9 cellular contexts compared by ENCODE assay signal in genomic region chr3:30643763-30644462, GRCh38. TPM values are rescaled to one million over a fixed set of nuclear protein-coding genes. Genes with fewer than 3 reads are reported as not detected.
DNase-seq lines count a peak whose midpoint lies in the region; ATAC-seq and TF ChIP-seq lines count a peak whose summit lies in the region.
"Had no signal": no experiment of that assay in that cellular context is flagged by ENCODE, and none has a peak within 500 bp of the region (broad histone marks: within the 10 kb centered on the region; RNA-seq: fewer than 3 reads in every experiment).

No MANE protein-coding gene starts in this region.

- H3K9ac ChIP-seq in Loucy (ENCODE audit: low read depth, low read length, poor library complexity, severe bottlenecking), result peak overlapping the region; percentile 79
- H3K9ac ChIP-seq in PC-3 (ENCODE audit: low read length), result no peak overlapping the region
- no peak overlapping the region for H3K9ac ChIP-seq in smooth muscle cell (ENCODE audit: low read depth)

- H3F3A ChIP-seq in Loucy (ENCODE audit: low read depth), result peaks cover 34% of the 10 kb centered on the region
- no peaks in the 10 kb centered on the region for H3F3A ChIP-seq in PC-3 (ENCODE audit: low read length, unreplicated experiment)
- H3F3A ChIP-seq in smooth muscle cell (ENCODE audit: low read depth), result peaks cover 2% of the 10 kb centered on the region

- H3K9me2 ChIP-seq in Loucy (replicated peaks; ENCODE audit: low read depth, low read length) (no peaks in the 10 kb centered on the region), PC-3 (replicated peaks; ENCODE audit: low read length) (no peaks in the 10 kb centered on the region)

- 97% methylated on average over 7 of the region's 7 CpGs for WGBS in smooth muscle cell (ENCODE audit: low lambda C conversion rate)

- H3K4me1 ChIP-seq in Loucy (ENCODE audit: insufficient read depth, low read length, poor library complexity, severe bottlenecking), result peaks cover 96% of the 10 kb centered on the region
- no peaks in the 10 kb centered on the region for H3K4me1 ChIP-seq in PC-3 (ENCODE audit: insufficient read depth, low read length)
- H3K4me1 ChIP-seq in smooth muscle cell (ENCODE audit: low read depth), result peaks cover 1% of the 10 kb centered on the region

- peak; percentile 11 for ATAC-seq in left lobe of liver
- ATAC-seq in PC-3, result no peak
- ATAC-seq: K562 had no signal

- CTCF ChIA-PET in PC-3 (lab: Charles Lee), result no interaction called here

- H3K4me3 Mint-ChIP-seq in stimulated activated naive CD8-positive, alpha-beta T cell treated with anti-CD3 and anti-CD28 coated beads, Interleukin-15, Interleukin-2, amounts not matched to agents 100 ng/mL and 50 ng/mL, for 24 hours, result peak overlapping the region; percentile 72
- no peak overlapping the region for H3K4me3 Mint-ChIP-seq in progenitor cell of endocrine pancreas (ENCODE audit: low read depth)

- H3K4me3 ChIP-seq in Loucy (ENCODE audit: low read length, poor library complexity, severe bottlenecking) (peak overlapping the region; percentile 67), PC-3 (ENCODE audit: low read length) (no peak overlapping the region), smooth muscle cell (no peak overlapping the region)
- H3K4me3 ChIP-seq: K562 had no signal

- no peaks in the 10 kb centered on the region for H3K9me3 ChIP-seq in Loucy (ENCODE audit: insufficient read depth, low read depth, low read length)
- no peaks in the 10 kb centered on the region for H3K9me3 ChIP-seq in PC-3 (ENCODE audit: low read length)
- H3K9me3 ChIP-seq in smooth muscle cell (replicated peaks; ENCODE audit: low read depth), result no peaks in the 10 kb centered on the region

- no TSS peak for BruUV-seq in PC-3 (replicated peaks; lab: Mats Ljungman, UMichigan)

- peaks cover 100% of the 10 kb centered on the region for H3K4me1 Mint-ChIP-seq in stimulated activated naive CD8-positive, alpha-beta T cell treated with anti-CD3 and anti-CD28 coated beads, Interleukin-15, Interleukin-2, amounts not matched to agents 100 ng/mL and 50 ng/mL, for 24 hours (ENCODE audit: low read depth)
- peaks cover 6% of the 10 kb centered on the region for H3K4me1 Mint-ChIP-seq in progenitor cell of endocrine pancreas (ENCODE audit: low read depth)

- peaks cover 37% of the 10 kb centered on the region for H3K36me3 ChIP-seq in Loucy (ENCODE audit: insufficient read depth, low read length)
- peaks cover 42% of the 10 kb centered on the region for H3K36me3 ChIP-seq in PC-3 (ENCODE audit: low read depth, low read length)
- peaks cover 6% of the 10 kb centered on the region for H3K36me3 ChIP-seq in smooth muscle cell (ENCODE audit: low read depth)

- DNase-seq in activated T-helper 1 cell treated with Interleukin-2 at 50 U/mL for 16 hours (ENCODE audit: low read depth) (peak; percentile 42), left lobe of liver (ENCODE audit: low spot score) (no peak), NCI-H1417 treated with DMSO at 0.1 percent for 48 hours (lab: John Stamatoyannopoulos, UW) (no peak), PC-3 (no peak), smooth muscle cell (lab: John Stamatoyannopoulos, UW; ENCODE audit: unreplicated experiment) (no peak), progenitor cell of endocrine pancreas (ENCODE audit: low spot score, unreplicated experiment) (no peak)

- peaks cover 79% of the 10 kb centered on the region for H3K79me2 ChIP-seq in Loucy (ENCODE audit: insufficient read depth, low read length)
- peaks cover 53% of the 10 kb centered on the region for H3K79me2 ChIP-seq in PC-3 (ENCODE audit: low read length)
- peaks cover 51% of the 10 kb centered on the region for H3K79me2 ChIP-seq in smooth muscle cell (ENCODE audit: low read depth)

- no peak for TF ChIP-seq CTCF in Loucy (conservative IDR thresholded peaks at IDR 0.05; ENCODE audit: low read length)
- no peak for TF ChIP-seq CTCF in PC-3 (conservative IDR thresholded peaks at IDR 0.05; ENCODE audit: low read depth, low read length)
- no peak for TF ChIP-seq CTCF in smooth muscle cell (IDR thresholded peaks at IDR 0.05; ENCODE audit: borderline replicate concordance, insufficient read depth, poor library complexity, severe bottlenecking)
- no peak for TF ChIP-seq CTCF in progenitor cell of endocrine pancreas (IDR thresholded peaks at IDR 0.05; ENCODE audit: unreplicated experiment)

- H4K20me1 ChIP-seq in Loucy (ENCODE audit: insufficient read depth, low read length, poor library complexity, severe bottlenecking) (no peaks in the 10 kb centered on the region), PC-3 (ENCODE audit: low read length) (no peaks in the 10 kb centered on the region), smooth muscle cell (ENCODE audit: low read depth) (peaks cover 10% of the 10 kb centered on the region)

- H3K27me3 ChIP-seq in Loucy (ENCODE audit: insufficient read depth, low read length, poor library complexity, severe bottlenecking), result no peaks in the 10 kb centered on the region
- H3K27me3 ChIP-seq in PC-3 (ENCODE audit: low read length), result no peaks in the 10 kb centered on the region
- no peaks in the 10 kb centered on the region for H3K27me3 ChIP-seq in smooth muscle cell (ENCODE audit: low read depth)

- H2AFZ ChIP-seq in Loucy (ENCODE audit: low read length) (no peak overlapping the region), PC-3 (ENCODE audit: low read length) (no peak overlapping the region), smooth muscle cell (ENCODE audit: low read depth) (no peak overlapping the region)

- H3K27ac Mint-ChIP-seq in stimulated activated naive CD8-positive, alpha-beta T cell treated with anti-CD3 and anti-CD28 coated beads, Interleukin-15, Interleukin-2, amounts not matched to agents 100 ng/mL and 50 ng/mL, for 24 hours, result peak overlapping the region; percentile 98
- H3K27ac Mint-ChIP-seq in progenitor cell of endocrine pancreas, result no peak overlapping the region

- peaks cover 63% of the 10 kb centered on the region for H3K36me3 Mint-ChIP-seq in stimulated activated naive CD8-positive, alpha-beta T cell treated with anti-CD3 and anti-CD28 coated beads, Interleukin-15, Interleukin-2, amounts not matched to agents 100 ng/mL and 50 ng/mL, for 24 hours (ENCODE audit: low read depth)
- peaks cover 24% of the 10 kb centered on the region for H3K36me3 Mint-ChIP-seq in progenitor cell of endocrine pancreas (ENCODE audit: insufficient read depth)

- H3K27me3 Mint-ChIP-seq in stimulated activated naive CD8-positive, alpha-beta T cell treated with anti-CD3 and anti-CD28 coated beads, Interleukin-15, Interleukin-2, amounts not matched to agents 100 ng/mL and 50 ng/mL, for 24 hours, result no peaks in the 10 kb centered on the region
- H3K27me3 Mint-ChIP-seq in progenitor cell of endocrine pancreas, result no peaks in the 10 kb centered on the region

- H3K4me2 ChIP-seq in Loucy (ENCODE audit: low read depth, low read length, poor library complexity, severe bottlenecking) (peak overlapping the region; percentile 90), PC-3 (ENCODE audit: low read length) (no peak overlapping the region), smooth muscle cell (no peak overlapping the region)

- no peaks in the 10 kb centered on the region for H3K9me3 Mint-ChIP-seq in stimulated activated naive CD8-positive, alpha-beta T cell treated with anti-CD3 and anti-CD28 coated beads, Interleukin-15, Interleukin-2, amounts not matched to agents 100 ng/mL and 50 ng/mL, for 24 hours
- H3K9me3 Mint-ChIP-seq in progenitor cell of endocrine pancreas (ENCODE audit: low read depth), result no peaks in the 10 kb centered on the region

- intact Hi-C loops in PC-3 (cut with micrococcal nuclease), result no loop called here

- POLR2A ChIA-PET in PC-3 (lab: Charles Lee; ENCODE audit: unreplicated experiment), result no interaction called here

- H3K27ac ChIP-seq in PC-3 (ENCODE audit: low read length) (no peak overlapping the region), smooth muscle cell (ENCODE audit: low read depth) (no peak overlapping the region)

RNA-seq across cellular contexts. Expression of gene TGFBR2, which starts 37.5 kb away (rescaled TPM):
- total RNA-seq in left lobe of liver (26.9 TPM), PC-3 (2014; rRNA removed) (48.2 and 55.9 TPM in 2 replicates), smooth muscle cell (53.7 and 60.9 TPM in 2 replicates), progenitor cell of endocrine pancreas (21.1 and 21.2 TPM in 2 replicates)
- 37.5 and 39.6 TPM in 2 replicates for polyA plus RNA-seq in smooth muscle cell
